8 cellular contexts compared by ENCODE assay signal in genomic region chr9:129665008-129665771, GRCh38. TPM values are rescaled to one million over a fixed set of nuclear protein-coding genes. Genes with fewer than 3 reads are reported as not detected.
A peak's percentile ranks its signal among the peaks of the same experiment; 100 is the strongest.
DNase-seq lines count a peak whose midpoint lies in the region; ATAC-seq and TF ChIP-seq lines count a peak whose summit lies in the region.

Gene PRRX2, plus strand, starts transcription at chr9:129665647. Its CDS starts 221 bp downstream, at chr9:129665868.

- no peak within 1 kb of the TSS for H3K27ac ChIP-seq in naive thymus-derived CD4-positive, alpha-beta T cell (ENCODE audit: low read depth, low read length)
- no peak within 1 kb of the TSS for H3K27ac ChIP-seq in upper lobe of left lung

- POLR2A ChIA-PET in naive thymus-derived CD4-positive, alpha-beta T cell (lab: Charles Lee): no interaction called here
- POLR2A ChIA-PET in HEK293T (lab: Yijun Ruan, JAX): no interaction called here

- H3K27me3 Mint-ChIP-seq in T-helper 17 cell: peaks cover 8% of the 10 kb centered on the region
- H3K27me3 Mint-ChIP-seq in dendritic cell treated with granulocyte-macrophage colony-stimulating factor and Interleukin-4, amounts not matched to agents 40 ng/mL and 50 ng/mL, for 4 days: peaks cover 82% of the 10 kb centered on the region
- peaks cover 0 to 33% (median 17%) of the 10 kb centered on the region in 5 donors for H3K27me3 Mint-ChIP-seq in naive thymus-derived CD4-positive, alpha-beta T cell

- no peaks in the 10 kb centered on the region for H3K4me1 ChIP-seq in naive thymus-derived CD4-positive, alpha-beta T cell (ENCODE audit: control insufficient read depth in 2 of 2, insufficient read depth in 2 of 2, low read length in 2 of 2)
- H3K4me1 ChIP-seq in upper lobe of left lung: peaks cover 7 to 24% (median 14%) of the 10 kb centered on the region in 4 donors

- H3K4me3 ChIP-seq in naive thymus-derived CD4-positive, alpha-beta T cell (ENCODE audit: low read length): peak within 1 kb of the TSS; percentile 44
- peak within 1 kb of the TSS in 3 of 4 donors; percentile 37 to 48 (median 47) for H3K4me3 ChIP-seq in upper lobe of left lung

- no peak within 1 kb of the TSS for H3K27ac Mint-ChIP-seq in T-helper 17 cell
- H3K27ac Mint-ChIP-seq in dendritic cell treated with granulocyte-macrophage colony-stimulating factor and Interleukin-4, amounts not matched to agents 40 ng/mL and 50 ng/mL, for 4 days: no peak within 1 kb of the TSS
- H3K27ac Mint-ChIP-seq in naive thymus-derived CD4-positive, alpha-beta T cell: peak within 1 kb of the TSS in 6 of 9 donors; percentile 14 to 75 (median 58)

- CTCF ChIA-PET in naive thymus-derived CD4-positive, alpha-beta T cell (lab: Charles Lee): no interaction called here
- CTCF ChIA-PET in HEK293T (lab: Yijun Ruan, JAX): no interaction called here

- no peaks in the 10 kb centered on the region for H3K27me3 ChIP-seq in naive thymus-derived CD4-positive, alpha-beta T cell (ENCODE audit: control insufficient read depth in 2 of 2, insufficient read depth in 2 of 2, low read length in 2 of 2)
- H3K27me3 ChIP-seq in upper lobe of left lung: peaks cover 0 to 25% (median 18%) of the 10 kb centered on the region in 4 donors

- peak within 1 kb of the TSS; percentile 85 for H3K4me3 Mint-ChIP-seq in T-helper 17 cell
- peak within 1 kb of the TSS; percentile 48 for H3K4me3 Mint-ChIP-seq in dendritic cell treated with granulocyte-macrophage colony-stimulating factor and Interleukin-4, amounts not matched to agents 40 ng/mL and 50 ng/mL, for 4 days
- peak within 1 kb of the TSS; percentile 64 to 91 (median 83) for H3K4me3 Mint-ChIP-seq in naive thymus-derived CD4-positive, alpha-beta T cell

- WGBS in upper lobe of left lung, 2 donors: 0 to 1% methylated on average over 13 to 38 of the region's 60 CpGs

- ATAC-seq in T-helper 17 cell: peak; percentile 59
- ATAC-seq in naive thymus-derived CD4-positive, alpha-beta T cell: peak; percentile 61
- peak in 1 of 2 donors; percentile 92 for ATAC-seq in upper lobe of left lung (ENCODE audit: low FRiP score in 2 of 2)

- no peaks in the 10 kb centered on the region for H3K36me3 Mint-ChIP-seq in T-helper 17 cell (ENCODE audit: low read depth)
- no peaks in the 10 kb centered on the region for H3K36me3 Mint-ChIP-seq in dendritic cell treated with granulocyte-macrophage colony-stimulating factor and Interleukin-4, amounts not matched to agents 40 ng/mL and 50 ng/mL, for 4 days (ENCODE audit: low read depth)
- no peaks in the 10 kb centered on the region for H3K36me3 Mint-ChIP-seq in naive thymus-derived CD4-positive, alpha-beta T cell

- no peaks in the 10 kb centered on the region for H3K9me3 Mint-ChIP-seq in dendritic cell treated with granulocyte-macrophage colony-stimulating factor and Interleukin-4, amounts not matched to agents 40 ng/mL and 50 ng/mL, for 4 days
- H3K9me3 Mint-ChIP-seq in naive thymus-derived CD4-positive, alpha-beta T cell: no peaks in the 10 kb centered on the region

- no peaks in the 10 kb centered on the region for H3K36me3 ChIP-seq in naive thymus-derived CD4-positive, alpha-beta T cell (ENCODE audit: control insufficient read depth in 2 of 3, insufficient read depth in 3 of 3, low read length in 3 of 3)
- H3K36me3 ChIP-seq in upper lobe of left lung: no peaks in the 10 kb centered on the region

- no peak for TF ChIP-seq EP300 in upper lobe of left lung (IDR thresholded peaks at IDR 0.05)

- H3K9me3 ChIP-seq in T-helper 17 cell (ENCODE audit: control insufficient read depth, low read length, poor library complexity, severe bottlenecking) (no peaks in the 10 kb centered on the region), upper lobe of left lung (no peaks in the 10 kb centered on the region)
- H3K9me3 ChIP-seq in naive thymus-derived CD4-positive, alpha-beta T cell (ENCODE audit: control insufficient read depth in 2 of 3, low read length in 3 of 3): no peaks in the 10 kb centered on the region

- TF ChIP-seq CTCF in upper lobe of left lung (IDR thresholded peaks at IDR 0.05): no peak

- no peak for TF ChIP-seq POLR2A in upper lobe of left lung (IDR thresholded peaks at IDR 0.05)

- peaks cover 5% of the 10 kb centered on the region for H3K4me1 Mint-ChIP-seq in T-helper 17 cell
- H3K4me1 Mint-ChIP-seq in dendritic cell treated with granulocyte-macrophage colony-stimulating factor and Interleukin-4, amounts not matched to agents 40 ng/mL and 50 ng/mL, for 4 days (ENCODE audit: low read depth): peaks cover 7% of the 10 kb centered on the region
- peaks cover 0 to 9% (median 4%) of the 10 kb centered on the region in 7 donors for H3K4me1 Mint-ChIP-seq in naive thymus-derived CD4-positive, alpha-beta T cell

- DNase-seq in D341Med (ENCODE audit: low spot score): peak; percentile 79
- no peak for DNase-seq in T-helper 17 cell
- DNase-seq in naive thymus-derived CD4-positive, alpha-beta T cell: peak in 6 of 9 donors; percentile 5 to 60 (median 12)
- DNase-seq in upper lobe of left lung: peak in 1 of 2 donors; percentile 90
- DNase-seq in NCI-H1105 treated with DMSO at 0.1 percent for 48 hours (lab: John Stamatoyannopoulos, UW): no peak
- no peak for DNase-seq in NCI-H510A (lab: John Stamatoyannopoulos, UW)
- no peak for DNase-seq in HEK293T (ENCODE audit: extremely low spot score)

- intact Hi-C loops in dendritic cell treated with granulocyte-macrophage colony-stimulating factor and Interleukin-4, amounts not matched to agents 40 ng/mL and 50 ng/mL, for 4 days (cut with micrococcal nuclease): no loop called here
- intact Hi-C loops in naive thymus-derived CD4-positive, alpha-beta T cell (cut with micrococcal nuclease): loop anchor here in 1 of 2 donors (2.0 kb wide), 1 partner anchor 22 kb away; the partner anchor contains the start of gene ASB6

TF ChIP-seq in HEK293T, 16 proteins besides CTCF, POLR2A, EP300 and RAD21:
- TF ChIP-seq PKNOX1 (IDR thresholded peaks at IDR 0.05): no peak
- TF ChIP-seq ARNT (IDR thresholded peaks at IDR 0.05): no peak
- no peak for TF ChIP-seq TARDBP (IDR thresholded peaks at IDR 0.05)
- TF ChIP-seq ELF4 (IDR thresholded peaks at IDR 0.05): no peak
- no peak for TF ChIP-seq FOXK2 (IDR thresholded peaks at IDR 0.05)
- TF ChIP-seq BHLHE40 (IDR thresholded peaks at IDR 0.05; ENCODE audit: borderline replicate concordance): no peak
- TF ChIP-seq L3MBTL2 (conservative IDR thresholded peaks at IDR 0.05): no peak
- TF ChIP-seq FOXM1 (IDR thresholded peaks at IDR 0.05; ENCODE audit: borderline replicate concordance): no peak
- TF ChIP-seq LEF1 (IDR thresholded peaks at IDR 0.05; ENCODE audit: borderline replicate concordance): no peak
- TF ChIP-seq SP1 (IDR thresholded peaks at IDR 0.05): no peak
- TF ChIP-seq HDGF (IDR thresholded peaks at IDR 0.05; ENCODE audit: borderline replicate concordance): no peak
- no peak for TF ChIP-seq ZNF384 (IDR thresholded peaks at IDR 0.05)
- no peak for TF ChIP-seq SUZ12 (IDR thresholded peaks at IDR 0.05)
- no peak for TF ChIP-seq FOXA1 (IDR thresholded peaks at IDR 0.05)
- no peak for TF ChIP-seq CTBP1 (IDR thresholded peaks at IDR 0.05; ENCODE audit: borderline replicate concordance)
- no peak for TF ChIP-seq NFRKB (IDR thresholded peaks at IDR 0.05)
TF ChIP-seq in HEK293T: peak in this region for 0.

RNA-seq across cellular contexts. Expression of gene PRRX2, which starts in this region (rescaled TPM):
- total RNA-seq in T-helper 17 cell: not detected
- total RNA-seq in naive thymus-derived CD4-positive, alpha-beta T cell: 1 to 10 TPM in 1 of 5 experiments, not detected in 4; 1.1 TPM
- polyA plus RNA-seq in naive thymus-derived CD4-positive, alpha-beta T cell: not detected
- total RNA-seq in upper lobe of left lung: 1 to 10 TPM in 2 of 6 donors, under 1 TPM in 1, not detected in 3; 0.61 to 5.8 (median 1.3) TPM

Comparison
In these comparisons a context has a peak if more than half of its experiments do, and no peak if none do; other contexts are left out.
1. Peak in ATAC-seq in T-helper 17 cell; RNA of the gene not detected or under 1 TPM.
2. DNase-seq: peak in D341Med (single experiment) and naive thymus-derived CD4-positive, alpha-beta T cell (6 of 9); none in T-helper 17 cell (0 of 3), NCI-H1105 treated with DMSO at 0.1 percent for 48 hours (single experiment), NCI-H510A (single experiment) and HEK293T (single experiment).
3. H3K27ac Mint-ChIP-seq: peak in naive thymus-derived CD4-positive, alpha-beta T cell (6 of 9); none in T-helper 17 cell (single experiment) and dendritic cell treated with granulocyte-macrophage colony-stimulating factor and Interleukin-4, amounts not matched to agents 40 ng/mL and 50 ng/mL, for 4 days (single experiment).
4. Peak in every context shown above with its lines, with median percentiles within 50 percentile points of each other: H3K4me3 Mint-ChIP-seq.